ENCODE assay signal across 2 cellular contexts in the genomic region with DNA sequence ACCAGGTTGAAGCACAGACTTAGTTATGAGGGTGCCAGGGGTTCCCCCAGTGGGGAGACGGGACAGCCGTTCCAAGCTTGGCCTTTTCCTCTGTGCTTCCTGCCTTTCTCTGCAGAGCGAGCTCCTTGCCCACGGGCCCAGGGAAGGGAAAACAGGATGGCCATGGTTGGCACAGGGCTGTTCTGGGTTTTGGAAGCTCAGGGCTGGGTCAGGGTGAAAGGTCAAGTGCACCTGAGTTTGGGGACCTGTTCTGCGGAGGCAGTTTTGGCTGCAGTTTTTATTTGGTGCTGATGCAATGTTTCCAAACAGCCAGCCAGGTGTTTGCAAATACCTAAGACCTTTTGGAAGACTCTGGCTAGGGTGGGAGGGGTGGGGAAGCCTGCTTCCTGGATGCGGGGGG.
A peak's percentile ranks its signal among the peaks of the same experiment; 100 is the strongest.
DNase-seq lines count a peak whose midpoint lies in the region; ATAC-seq and TF ChIP-seq lines count a peak whose summit lies in the region.
"Not testable (repeated sequence)": the region's sequence is repeated elsewhere in the genome, so short reads cannot be mapped to it uniquely, and the experiment has no call there.

No MANE protein-coding gene starts in this region.

- not testable (repeated sequence) for DNase-seq in left lobe of liver (ENCODE audit: low spot score); right lobe of liver

- TF ChIP-seq CTCF in right lobe of liver (IDR thresholded peaks at IDR 0.05) = not testable (repeated sequence)

- H3K4me3 ChIP-seq in right lobe of liver = not testable (repeated sequence)

- intact Hi-C loops in right lobe of liver (cut with DNase I) = not testable (repeated sequence)

- not testable (repeated sequence) for H3K36me3 ChIP-seq in right lobe of liver

- H3K4me1 ChIP-seq in right lobe of liver = not testable (repeated sequence)

- ATAC-seq in left lobe of liver (peak; percentile 54), right lobe of liver (peak; percentile 30 to 55 (median 50))

- no CpG with 5 or more reads among the region's 6 CpGs for WGBS in right lobe of liver (ENCODE audit: insufficient coverage, low coverage, low lambda C conversion rate, missing lambda C conversion rate)

- H3K27me3 ChIP-seq in right lobe of liver = not testable (repeated sequence)

- not testable (repeated sequence) for TF ChIP-seq POLR2A in right lobe of liver (IDR thresholded peaks at IDR 0.05)

- not testable (repeated sequence) for H3K9me3 ChIP-seq in right lobe of liver

- not testable (repeated sequence) for H3K27ac ChIP-seq in right lobe of liver
